13 cellular contexts compared by ENCODE assay signal in the genomic region with DNA sequence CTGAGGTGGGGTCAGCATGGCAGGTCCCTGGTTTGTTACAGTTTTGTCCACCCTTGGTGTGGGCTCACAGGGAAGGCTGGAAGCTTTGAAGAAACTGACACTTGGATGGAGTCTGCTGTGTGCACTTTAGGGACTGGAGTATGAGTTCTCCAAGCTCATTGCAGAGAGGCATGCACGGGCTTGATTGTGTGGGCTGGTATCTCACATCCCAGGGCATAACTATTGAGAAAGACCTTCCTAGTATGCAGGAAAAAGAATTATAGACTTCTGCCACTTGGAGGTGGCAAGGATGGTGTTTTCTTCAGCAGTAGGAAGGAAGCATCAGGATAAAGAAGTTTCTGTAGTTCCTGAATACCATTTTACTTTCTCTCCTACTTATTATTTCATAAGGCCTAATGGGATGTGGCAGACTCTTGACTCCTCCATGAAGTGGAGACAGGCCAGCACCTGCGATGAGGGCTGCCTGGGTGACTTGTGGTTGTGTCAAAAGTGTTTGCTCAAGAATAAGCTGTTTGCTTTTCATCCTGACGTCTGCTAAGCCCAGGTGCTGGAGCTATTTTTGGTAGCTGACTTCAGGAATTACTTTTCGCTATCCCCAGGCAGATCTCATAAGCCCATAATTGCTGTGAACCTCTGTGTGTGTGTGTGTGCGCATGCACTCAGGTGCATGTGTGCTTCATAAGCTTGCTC.
DNase-seq lines count a peak whose midpoint lies in the region; ATAC-seq and TF ChIP-seq lines count a peak whose summit lies in the region.
"Had no signal": no experiment of that assay in that cellular context is flagged by ENCODE, and none has a peak within 500 bp of the region (broad histone marks: within the 10 kb centered on the region; RNA-seq: fewer than 3 reads in every experiment).

No MANE protein-coding gene starts in this region.

- H3K9ac ChIP-seq in BLaER1 treated with 17β-estradiol and CSF1 and Interleukin-3, amounts not matched to agents 10 nM and 100 nM, result no peak overlapping the region

- peaks cover 0 to 10% (median 0%) of the 10 kb centered on the region in 11 experiments; a peak in 6 of 22 replicates for H3K36me3 ChIP-seq in BLaER1 treated with 17β-estradiol and CSF1 and Interleukin-3, amounts not matched to agents 10 nM and 100 nM
- no peaks in the 10 kb centered on the region for H3K36me3 ChIP-seq in esophagus muscularis mucosa

- no peaks in the 10 kb centered on the region for H4K20me1 ChIP-seq in BLaER1 treated with 17β-estradiol and CSF1 and Interleukin-3, amounts not matched to agents 10 nM and 100 nM

- no peaks in the 10 kb centered on the region for H3K27me3 ChIP-seq in BLaER1 treated with 17β-estradiol and CSF1 and Interleukin-3, amounts not matched to agents 10 nM and 100 nM
- H3K27me3 ChIP-seq in esophagus muscularis mucosa, result no peaks in the 10 kb centered on the region

- no peak overlapping the region for H3K4me3 ChIP-seq in BLaER1 treated with 17β-estradiol and CSF1 and Interleukin-3, amounts not matched to agents 10 nM and 100 nM
- H3K4me3 ChIP-seq in esophagus muscularis mucosa, result no peak overlapping the region

- ATAC-seq in GM18519 (IDR thresholded peaks at IDR 0.05; ENCODE audit: low FRiP score, unreplicated experiment), result no peak
- ATAC-seq in GM21447 (IDR thresholded peaks at IDR 0.05; ENCODE audit: unreplicated experiment), result no peak
- ATAC-seq in HG03045 (IDR thresholded peaks at IDR 0.05; ENCODE audit: unreplicated experiment), result no peak
- ATAC-seq: left lobe of liver had no signal

- TF ChIP-seq POLR2A in esophagus muscularis mucosa (IDR thresholded peaks at IDR 0.05; ENCODE audit: low read depth), result no peak

- H3K9me3 ChIP-seq in BLaER1 treated with 17β-estradiol and CSF1 and Interleukin-3, amounts not matched to agents 10 nM and 100 nM (replicated peaks in 1 of 11), result peaks cover 0 to 11% (median 7%) of the 10 kb centered on the region in 11 experiments; a peak in 19 of 22 replicates
- no peaks in the 10 kb centered on the region for H3K9me3 ChIP-seq in esophagus muscularis mucosa

- no peak for TF ChIP-seq CTCF in esophagus muscularis mucosa (IDR thresholded peaks at IDR 0.05)

- H3K4me2 ChIP-seq in BLaER1 treated with 17β-estradiol and CSF1 and Interleukin-3, amounts not matched to agents 10 nM and 100 nM, result peak overlapping the region in 8 of 11 experiments; percentile 11 to 65 (median 42); a peak in 13 of 22 replicates

- H3K27ac ChIP-seq in BLaER1 treated with 17β-estradiol and CSF1 and Interleukin-3, amounts not matched to agents 10 nM and 100 nM, result 0 out of 22 replicates have a peak overlapping the region, but pooled peaks of 1 of the 11 experiments have one; percentile 2
- H3K27ac ChIP-seq in esophagus muscularis mucosa (replicated peaks in 1 of 4), result no peak overlapping the region
- H3K27ac ChIP-seq: HL-60 had no signal

- 79% methylated on average over 5 of the region's 5 CpGs for WGBS in esophagus muscularis mucosa

- intact Hi-C loops in esophagus muscularis mucosa (cut with DNase I), result loop anchor here (5.0 kb wide), 2 partner anchors 637 to 767 kb away; no protein-coding TSS in a partner anchor

- DNase-seq in NCI-H1417 treated with DMSO at 0.1 percent for 48 hours (lab: John Stamatoyannopoulos, UW) (peak; percentile 97), NCI-H69 (lab: John Stamatoyannopoulos, UW) (peak; percentile 97), esophagus muscularis mucosa (ENCODE audit: extremely low spot score) (peak; percentile 83), superior temporal gyrus (ENCODE audit: extremely low spot score) (no peak)
- DNase-seq: amygdala; effector CD4-positive, alpha-beta T cell; MM.1S had no signal

- no peak for TF ChIP-seq EP300 in esophagus muscularis mucosa (IDR thresholded peaks at IDR 0.05)

- H3K4me1 ChIP-seq in BLaER1 treated with 17β-estradiol and CSF1 and Interleukin-3, amounts not matched to agents 10 nM and 100 nM, result peaks cover 17 to 85% (median 69%) of the 10 kb centered on the region in 10 experiments
- peaks cover 0 to 13% (median 8%) of the 10 kb centered on the region in 4 donors for H3K4me1 ChIP-seq in esophagus muscularis mucosa
